In the genomic region with DNA sequence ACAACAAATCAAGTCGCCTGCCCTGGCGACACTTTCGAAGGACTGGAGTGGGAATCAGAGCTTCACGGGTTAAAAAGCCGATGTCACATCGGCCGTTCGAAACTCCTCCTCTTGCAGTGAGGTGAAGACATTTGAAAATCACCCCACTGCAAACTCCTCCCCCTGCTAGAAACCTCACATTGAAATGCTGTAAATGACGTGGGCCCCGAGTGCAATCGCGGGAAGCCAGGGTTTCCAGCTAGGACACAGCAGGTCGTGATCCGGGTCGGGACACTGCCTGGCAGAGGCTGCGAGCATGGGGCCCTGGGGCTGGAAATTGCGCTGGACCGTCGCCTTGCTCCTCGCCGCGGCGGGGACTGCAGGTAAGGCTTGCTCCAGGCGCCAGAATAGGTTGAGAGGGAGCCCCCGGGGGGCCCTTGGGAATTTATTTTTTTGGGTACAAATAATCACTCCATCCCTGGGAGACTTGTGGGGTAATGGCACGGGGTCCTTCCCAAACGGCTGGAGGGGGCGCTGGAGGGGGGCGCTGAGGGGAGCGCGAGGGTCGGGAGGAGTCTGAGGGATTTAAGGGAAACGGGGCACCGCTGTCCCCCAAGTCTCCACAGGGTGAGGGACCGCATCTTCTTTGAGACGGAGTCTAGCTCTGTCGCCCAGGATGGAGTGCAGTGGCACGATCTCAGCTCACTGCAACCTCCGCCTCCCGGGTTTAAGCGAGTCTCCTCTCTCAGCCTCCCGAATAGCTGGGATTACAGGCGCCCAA, we compare ENCODE assay signal across 8 cellular contexts. TPM values are rescaled to one million over a fixed set of nuclear protein-coding genes. Genes with fewer than 3 reads are reported as not detected.
DNase-seq lines count a peak whose midpoint lies in the region; ATAC-seq and TF ChIP-seq lines count a peak whose summit lies in the region.

A gene (plus strand): TSS at position 210 of the 760 bp plus-strand sequence. CDS start 86 bp downstream, at position 296.

- intact Hi-C loops in esophagus squamous epithelium (cut with DNase I), result no loop called here

- TF ChIP-seq POLR2A in esophagus squamous epithelium (IDR thresholded peaks at IDR 0.05), result peak in 3 of 4 donors; percentile 87 to 93 (median 90)

- ATAC-seq in HG03442 (IDR thresholded peaks at IDR 0.05; ENCODE audit: unreplicated experiment), result no peak

- no peak within 1 kb of the TSS for H3K9ac ChIP-seq in muscle layer of colon (ENCODE audit: low read length)

- no peak for TF ChIP-seq CTCF in RWPE1 (conservative IDR thresholded peaks at IDR 0.05; ENCODE audit: low read depth)
- no peak for TF ChIP-seq CTCF in esophagus squamous epithelium (IDR thresholded peaks at IDR 0.05)

- H3K27ac ChIP-seq in RWPE1, result peak within 1 kb of the TSS; percentile 98
- peak within 1 kb of the TSS; percentile 95 to 100 (median 99) for H3K27ac ChIP-seq in esophagus squamous epithelium
- peak within 1 kb of the TSS; percentile 8 for H3K27ac ChIP-seq in muscle layer of colon (ENCODE audit: low read depth, low read length)

- peak within 1 kb of the TSS; percentile 61 to 92 (median 84) for H3K4me3 ChIP-seq in esophagus squamous epithelium
- peak within 1 kb of the TSS; percentile 7 to 59 for H3K4me3 ChIP-seq in muscle layer of colon (ENCODE audit: low read depth in 1 of 2, low read length in 2 of 2)

- 0 to 1% methylated on average over 9 to 20 of the region's 43 CpGs for WGBS in esophagus squamous epithelium, 2 donors

- H3K36me3 ChIP-seq in esophagus squamous epithelium, result peaks cover 0 to 16% (median 0%) of the 10 kb centered on the region in 3 donors
- no peaks in the 10 kb centered on the region for H3K36me3 ChIP-seq in muscle layer of colon (ENCODE audit: insufficient read depth, low read length)

- H3K9me3 ChIP-seq in esophagus squamous epithelium, result no peaks in the 10 kb centered on the region
- no peaks in the 10 kb centered on the region for H3K9me3 ChIP-seq in muscle layer of colon (ENCODE audit: low read length)

- H3K4me1 ChIP-seq in esophagus squamous epithelium (peaks cover 47 to 88% (median 75%) of the 10 kb centered on the region in 3 donors), muscle layer of colon (ENCODE audit: insufficient read depth, low read length) (peaks cover 41% of the 10 kb centered on the region)

- POLR2A ChIA-PET in RWPE1 (lab: Yijun Ruan, JAX; ENCODE audit: low non-redundant PET), result no interaction called here

- CTCF ChIA-PET in RWPE1 (lab: Yijun Ruan, JAX), result interaction anchor here (0.6 to 1.9 kb wide), 4 partner anchors 53 to 658 kb away, joined by 3 to 12 read pairs (median 3); a partner anchor contains a TSS

- H3K27me3 ChIP-seq in esophagus squamous epithelium (no peaks in the 10 kb centered on the region), muscle layer of colon (ENCODE audit: control insufficient read depth in 1 of 2, insufficient read depth in 2 of 2, low read length in 2 of 2) (peaks cover 0 to 5% of the 10 kb centered on the region in 2 donors)

- DNase-seq in GDM1 (lab: John Stamatoyannopoulos, UW) (peak; percentile 76), Kasumi-1 (lab: John Stamatoyannopoulos, UW) (peak; percentile 82 to 86), RWPE1 (ENCODE audit: low spot score) (peak; percentile 87), activated T-helper 1 cell treated with Interleukin-2 at 50 U/mL for 16 hours (ENCODE audit: low read depth) (peak; percentile 56), esophagus squamous epithelium (lab: John Stamatoyannopoulos, UW) (no peak)
- peak; percentile 35 for DNase-seq in stimulated activated CD8-positive, alpha-beta memory T cell treated with anti-CD3 and anti-CD28 coated beads, Interleukin-7, amount 100 ng/mL, for 24 hours (ENCODE audit: low read depth)

RNA-seq across cellular contexts. Expression of the gene that starts here (rescaled TPM):
- total RNA-seq in esophagus squamous epithelium, result 100 to 1,000 TPM in 3 of 4 donors, 10 to 100 TPM in 1; 58.9 to 207 (median 149) TPM

Comparison
In these comparisons a context has a peak if more than half of its experiments do, and no peak if none do; other contexts are left out.
1. H3K27ac ChIP-seq: peak in every context shown above with its lines; median percentile 99 in esophagus squamous epithelium; 98 in RWPE1; 8 in muscle layer of colon.